ENCODE assay signal across 30 cellular contexts in genomic region chr4:88794087-88794486, GRCh38.
"Had no signal": no experiment of that assay in that cellular context is flagged by ENCODE, and none has a peak within 500 bp of the region (broad histone marks: within the 10 kb centered on the region; RNA-seq: fewer than 3 reads in every experiment).

No MANE protein-coding gene starts in this region.

- ATAC-seq: activated CD8-positive, alpha-beta T cell treated with anti-CD3 and anti-CD28 coated beads for 36 hours; activated naive CD8-positive, alpha-beta T cell treated with anti-CD3 and anti-CD28 coated beads, Interleukin-2, amount 50 U/mL, for 24 hours; body of pancreas; effector memory CD8-positive, alpha-beta T cell; foreskin keratinocyte; gastrocnemius medialis; heart left ventricle; T-helper 17 cell had no signal

- H3K9me3 ChIP-seq: adrenal gland, body of pancreas, gastrocnemius medialis had no signal

- H3K27me3 ChIP-seq: adrenal gland, body of pancreas, esophagus muscularis mucosa, foreskin keratinocyte, gastrocnemius medialis, heart left ventricle had no signal

- DNase-seq: activated B cell treated with CpG ODN at 0.5 μM for 24 hours; activated CD4-positive, alpha-beta T cell treated with anti-CD3 and anti-CD28 coated beads for 48 hours; activated CD4-positive, alpha-beta T cell treated with anti-CD3 and anti-CD28 coated beads, Interleukin-2, amount 50 U/mL, for 1 hour; activated CD4-positive, alpha-beta T cell treated with anti-CD3 and anti-CD28 coated beads, Interleukin-2, amount 50 U/mL, for 48 hours; activated CD8-positive, alpha-beta memory T cell treated with anti-CD3 and anti-CD28 coated beads for 24 hours; activated effector memory CD4-positive, alpha-beta T cell treated with anti-CD3 and anti-CD28 coated beads, Interleukin-2, amount 50 U/mL, for 16 hours; activated naive CD8-positive, alpha-beta T cell treated with anti-CD3 and anti-CD28 coated beads for 36 hours; activated naive CD8-positive, alpha-beta T cell treated with anti-CD3 and anti-CD28 coated beads, Interleukin-2, amount 50 U/mL, for 24 hours; activated T-cell treated with anti-CD3 and anti-CD28 coated beads, Interleukin-2, amount 50 U/mL, for 1 hour; activated T-cell treated with anti-CD3 and anti-CD28 coated beads, Interleukin-2, amount 50 U/mL, for 48 hours; adrenal gland; amygdala; aorta; body of pancreas; caudate nucleus; cortex of kidney; dermis blood vessel endothelial cell; effector CD4-positive, alpha-beta T cell; effector memory CD8-positive, alpha-beta T cell; erythroblast; foreskin keratinocyte; gastrocnemius medialis; glutamatergic neuron; heart left ventricle; T-helper 17 cell; T1000; WERI-Rb-1 had no signal

- H3K36me3 ChIP-seq: adrenal gland, WERI-Rb-1 had no signal

- FAIRE-seq: colon had no signal

- H3K4me3 ChIP-seq: adrenal gland, body of pancreas, esophagus muscularis mucosa, gastrocnemius medialis, heart left ventricle had no signal

- H3K27ac ChIP-seq: adrenal gland, esophagus muscularis mucosa, foreskin keratinocyte, gastrocnemius medialis, heart left ventricle, WERI-Rb-1 had no signal
